Comparison of ENCODE assay signal across 1 cellular context in the genomic region with DNA sequence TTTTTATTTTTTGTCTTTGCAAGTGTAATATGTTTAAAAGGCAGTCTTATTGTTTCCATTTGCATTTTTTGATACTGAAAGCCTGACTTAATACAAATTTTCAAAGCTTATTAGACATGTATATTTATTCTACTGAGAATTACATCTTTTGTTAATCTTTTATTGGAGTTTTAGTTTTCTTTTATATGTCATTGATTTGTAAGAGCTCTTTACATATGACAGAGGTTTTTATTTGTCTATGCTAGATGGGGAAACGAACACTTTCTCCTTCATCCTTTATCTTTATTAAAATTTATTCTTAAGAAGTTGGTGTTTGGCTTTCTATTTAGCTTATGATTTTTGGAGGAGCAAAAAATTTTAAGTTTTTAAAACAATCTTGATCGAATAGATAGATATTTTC.
TF ChIP-seq lines count a peak whose summit lies in the region.

No MANE protein-coding gene starts in this region.

TF ChIP-seq in H1, 55 proteins besides CTCF, POLR2A, EP300 and RAD21 (continued from another document):
- TF ChIP-seq, protein P1, sequence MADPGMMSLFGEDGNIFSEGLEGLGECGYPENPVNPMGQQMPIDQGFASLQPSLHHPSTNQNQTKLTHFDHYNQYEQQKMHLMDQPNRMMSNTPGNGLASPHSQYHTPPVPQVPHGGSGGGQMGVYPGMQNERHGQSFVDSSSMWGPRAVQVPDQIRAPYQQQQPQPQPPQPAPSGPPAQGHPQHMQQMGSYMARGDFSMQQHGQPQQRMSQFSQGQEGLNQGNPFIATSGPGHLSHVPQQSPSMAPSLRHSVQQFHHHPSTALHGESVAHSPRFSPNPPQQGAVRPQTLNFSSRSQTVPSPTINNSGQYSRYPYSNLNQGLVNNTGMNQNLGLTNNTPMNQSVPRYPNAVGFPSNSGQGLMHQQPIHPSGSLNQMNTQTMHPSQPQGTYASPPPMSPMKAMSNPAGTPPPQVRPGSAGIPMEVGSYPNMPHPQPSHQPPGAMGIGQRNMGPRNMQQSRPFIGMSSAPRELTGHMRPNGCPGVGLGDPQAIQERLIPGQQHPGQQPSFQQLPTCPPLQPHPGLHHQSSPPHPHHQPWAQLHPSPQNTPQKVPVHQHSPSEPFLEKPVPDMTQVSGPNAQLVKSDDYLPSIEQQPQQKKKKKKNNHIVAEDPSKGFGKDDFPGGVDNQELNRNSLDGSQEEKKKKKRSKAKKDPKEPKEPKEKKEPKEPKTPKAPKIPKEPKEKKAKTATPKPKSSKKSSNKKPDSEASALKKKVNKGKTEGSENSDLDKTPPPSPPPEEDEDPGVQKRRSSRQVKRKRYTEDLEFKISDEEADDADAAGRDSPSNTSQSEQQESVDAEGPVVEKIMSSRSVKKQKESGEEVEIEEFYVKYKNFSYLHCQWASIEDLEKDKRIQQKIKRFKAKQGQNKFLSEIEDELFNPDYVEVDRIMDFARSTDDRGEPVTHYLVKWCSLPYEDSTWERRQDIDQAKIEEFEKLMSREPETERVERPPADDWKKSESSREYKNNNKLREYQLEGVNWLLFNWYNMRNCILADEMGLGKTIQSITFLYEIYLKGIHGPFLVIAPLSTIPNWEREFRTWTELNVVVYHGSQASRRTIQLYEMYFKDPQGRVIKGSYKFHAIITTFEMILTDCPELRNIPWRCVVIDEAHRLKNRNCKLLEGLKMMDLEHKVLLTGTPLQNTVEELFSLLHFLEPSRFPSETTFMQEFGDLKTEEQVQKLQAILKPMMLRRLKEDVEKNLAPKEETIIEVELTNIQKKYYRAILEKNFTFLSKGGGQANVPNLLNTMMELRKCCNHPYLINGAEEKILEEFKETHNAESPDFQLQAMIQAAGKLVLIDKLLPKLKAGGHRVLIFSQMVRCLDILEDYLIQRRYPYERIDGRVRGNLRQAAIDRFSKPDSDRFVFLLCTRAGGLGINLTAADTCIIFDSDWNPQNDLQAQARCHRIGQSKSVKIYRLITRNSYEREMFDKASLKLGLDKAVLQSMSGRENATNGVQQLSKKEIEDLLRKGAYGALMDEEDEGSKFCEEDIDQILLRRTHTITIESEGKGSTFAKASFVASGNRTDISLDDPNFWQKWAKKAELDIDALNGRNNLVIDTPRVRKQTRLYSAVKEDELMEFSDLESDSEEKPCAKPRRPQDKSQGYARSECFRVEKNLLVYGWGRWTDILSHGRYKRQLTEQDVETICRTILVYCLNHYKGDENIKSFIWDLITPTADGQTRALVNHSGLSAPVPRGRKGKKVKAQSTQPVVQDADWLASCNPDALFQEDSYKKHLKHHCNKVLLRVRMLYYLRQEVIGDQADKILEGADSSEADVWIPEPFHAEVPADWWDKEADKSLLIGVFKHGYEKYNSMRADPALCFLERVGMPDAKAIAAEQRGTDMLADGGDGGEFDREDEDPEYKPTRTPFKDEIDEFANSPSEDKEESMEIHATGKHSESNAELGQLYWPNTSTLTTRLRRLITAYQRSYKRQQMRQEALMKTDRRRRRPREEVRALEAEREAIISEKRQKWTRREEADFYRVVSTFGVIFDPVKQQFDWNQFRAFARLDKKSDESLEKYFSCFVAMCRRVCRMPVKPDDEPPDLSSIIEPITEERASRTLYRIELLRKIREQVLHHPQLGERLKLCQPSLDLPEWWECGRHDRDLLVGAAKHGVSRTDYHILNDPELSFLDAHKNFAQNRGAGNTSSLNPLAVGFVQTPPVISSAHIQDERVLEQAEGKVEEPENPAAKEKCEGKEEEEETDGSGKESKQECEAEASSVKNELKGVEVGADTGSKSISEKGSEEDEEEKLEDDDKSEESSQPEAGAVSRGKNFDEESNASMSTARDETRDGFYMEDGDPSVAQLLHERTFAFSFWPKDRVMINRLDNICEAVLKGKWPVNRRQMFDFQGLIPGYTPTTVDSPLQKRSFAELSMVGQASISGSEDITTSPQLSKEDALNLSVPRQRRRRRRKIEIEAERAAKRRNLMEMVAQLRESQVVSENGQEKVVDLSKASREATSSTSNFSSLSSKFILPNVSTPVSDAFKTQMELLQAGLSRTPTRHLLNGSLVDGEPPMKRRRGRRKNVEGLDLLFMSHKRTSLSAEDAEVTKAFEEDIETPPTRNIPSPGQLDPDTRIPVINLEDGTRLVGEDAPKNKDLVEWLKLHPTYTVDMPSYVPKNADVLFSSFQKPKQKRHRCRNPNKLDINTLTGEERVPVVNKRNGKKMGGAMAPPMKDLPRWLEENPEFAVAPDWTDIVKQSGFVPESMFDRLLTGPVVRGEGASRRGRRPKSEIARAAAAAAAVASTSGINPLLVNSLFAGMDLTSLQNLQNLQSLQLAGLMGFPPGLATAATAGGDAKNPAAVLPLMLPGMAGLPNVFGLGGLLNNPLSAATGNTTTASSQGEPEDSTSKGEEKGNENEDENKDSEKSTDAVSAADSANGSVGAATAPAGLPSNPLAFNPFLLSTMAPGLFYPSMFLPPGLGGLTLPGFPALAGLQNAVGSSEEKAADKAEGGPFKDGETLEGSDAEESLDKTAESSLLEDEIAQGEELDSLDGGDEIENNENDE (IDR thresholded peaks at IDR 0.05; ENCODE audit: insufficient replicate concordance, low read length), result no peak
- no peak for TF ChIP-seq SP4 (IDR thresholded peaks at IDR 0.05; ENCODE audit: low read length)
- TF ChIP-seq SRF (IDR thresholded peaks at IDR 0.05; ENCODE audit: low read depth, low read length), result no peak
- TF ChIP-seq SP1 (IDR thresholded peaks at IDR 0.05; ENCODE audit: low read depth, low read length), result no peak
- no peak for TF ChIP-seq SUZ12 (IDR thresholded peaks at IDR 0.05; ENCODE audit: low read length)
- no peak for TF ChIP-seq TCF12 (IDR thresholded peaks at IDR 0.05; ENCODE audit: low read depth, low read length)
- peak in 1 of 2 experiments; percentile 78; a peak in 1 of 4 replicates for TF ChIP-seq HDAC2 (IDR thresholded peaks at IDR 0.05; ENCODE audit: borderline replicate concordance in 1 of 2, low read depth in 2 of 2, low read length in 2 of 2)
- peak; percentile 69; the same call in 1 of the 2 replicates for TF ChIP-seq KDM1A (IDR thresholded peaks at IDR 0.05; ENCODE audit: borderline replicate concordance, low read length)
- TF ChIP-seq GABPA (IDR thresholded peaks at IDR 0.05; ENCODE audit: borderline replicate concordance, insufficient read depth, low read length), result no peak
- no peak for TF ChIP-seq POLR2AphosphoS5 (IDR thresholded peaks at IDR 0.05; ENCODE audit: low read depth, low read length)
- TF ChIP-seq ASH2L (IDR thresholded peaks at IDR 0.05; ENCODE audit: low read length), result no peak
- TF ChIP-seq SIN3A (conservative IDR thresholded peaks at IDR 0.05 in 1 of 2, IDR thresholded peaks at IDR 0.05 in 1 of 2; ENCODE audit: low read depth in 1 of 2, low read length in 2 of 2), result no peak
